In the genomic region with DNA sequence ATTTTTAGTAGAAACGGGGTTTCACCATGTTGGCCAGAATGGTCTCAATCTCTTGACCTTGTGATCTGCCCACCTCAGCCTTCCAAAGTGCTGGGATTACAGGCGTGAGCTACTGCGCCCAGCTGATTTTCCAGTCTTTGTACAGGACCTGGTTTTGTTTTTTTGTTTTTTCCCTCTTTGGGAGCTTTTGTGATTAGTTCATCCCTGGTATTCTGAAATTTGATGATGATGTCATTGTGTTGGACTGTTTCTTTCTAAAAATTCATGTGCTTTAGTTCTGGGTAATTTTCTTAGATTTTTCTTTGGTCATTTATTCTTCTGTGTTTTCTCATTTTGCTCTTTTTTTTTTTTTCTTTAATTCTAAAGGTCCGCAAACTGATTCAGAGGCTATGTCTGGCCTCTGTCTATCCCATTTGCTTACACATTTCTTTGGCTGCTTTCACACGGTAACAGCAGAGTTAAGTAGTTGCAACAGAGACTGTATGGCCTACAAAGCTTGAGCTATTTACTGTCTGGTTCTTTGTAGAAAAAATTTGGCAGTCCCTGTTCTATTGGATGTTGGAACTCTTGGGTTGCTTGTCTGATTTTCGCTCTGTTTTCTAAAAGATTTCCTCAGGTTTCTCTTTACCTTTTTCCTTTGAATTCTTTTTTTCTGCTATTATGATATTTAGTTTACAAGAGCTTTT, we compare ENCODE assay signal across 16 cellular contexts.
"Had no signal": no experiment of that assay in that cellular context is flagged by ENCODE, and none has a peak within 500 bp of the region (broad histone marks: within the 10 kb centered on the region; RNA-seq: fewer than 3 reads in every experiment).

No MANE protein-coding gene starts in this region.

- H3K4me3 Mint-ChIP-seq: activated B cell treated with CpG ODN at 0.5 μM for 24 hours; activated CD4-positive, alpha-beta T cell treated with anti-CD3 and anti-CD28 coated beads, Interleukin-2, amount 10 ng/mL, durations not matched to agents 24 days and 14 days; activated naive CD8-positive, alpha-beta T cell treated with anti-CD3 and anti-CD28 coated beads for 36 hours; immature natural killer cell; mesothelial cell of epicardium; nephron progenitor cell; stimulated activated naive CD8-positive, alpha-beta T cell treated with anti-CD3 and anti-CD28 coated beads, Interleukin-15, amount 100 ng/mL, for 72 hours had no signal

- ATAC-seq: lower lobe of right lung; sciatic nerve; stimulated activated naive CD8-positive, alpha-beta T cell treated with anti-CD3 and anti-CD28 coated beads, Interleukin-15, amount 100 ng/mL, for 72 hours had no signal

- H3K4me3 ChIP-seq: breast epithelium, lower lobe of right lung, spleen, upper lobe of left lung had no signal

- H3K4me1 ChIP-seq: breast epithelium, lower lobe of right lung, spleen had no signal

- H3K27me3 ChIP-seq: breast epithelium, spleen, upper lobe of left lung had no signal

- DNase-seq: activated B cell treated with CpG ODN at 0.5 μM for 24 hours; activated CD4-positive, alpha-beta T cell treated with anti-CD3 and anti-CD28 coated beads, Interleukin-2, amount 10 ng/mL, durations not matched to agents 24 days and 14 days; activated CD8-positive, alpha-beta memory T cell treated with anti-CD3 and anti-CD28 coated beads, Interleukin-2, amount 50 U/mL, for 48 hours; activated naive CD8-positive, alpha-beta T cell treated with anti-CD3 and anti-CD28 coated beads for 36 hours; anterior cingulate cortex; erythroblast; head of caudate nucleus; immature natural killer cell; lower lobe of right lung; nephron progenitor cell; spleen; stimulated activated naive CD8-positive, alpha-beta T cell treated with anti-CD3 and anti-CD28 coated beads, Interleukin-15, amount 100 ng/mL, for 72 hours; upper lobe of left lung had no signal

- H3K36me3 ChIP-seq: breast epithelium had no signal

- H3K4me1 Mint-ChIP-seq: activated B cell treated with CpG ODN at 0.5 μM for 24 hours, mesothelial cell of epicardium, nephron progenitor cell had no signal

- H3K27ac Mint-ChIP-seq: activated B cell treated with CpG ODN at 0.5 μM for 24 hours; activated naive CD8-positive, alpha-beta T cell treated with anti-CD3 and anti-CD28 coated beads for 36 hours; immature natural killer cell; mesothelial cell of epicardium; nephron progenitor cell; stimulated activated naive CD8-positive, alpha-beta T cell treated with anti-CD3 and anti-CD28 coated beads, Interleukin-15, amount 100 ng/mL, for 72 hours had no signal

- H3K27ac ChIP-seq: breast epithelium, lower lobe of right lung, spleen, upper lobe of left lung had no signal

- H3K27me3 Mint-ChIP-seq: activated B cell treated with CpG ODN at 0.5 μM for 24 hours; activated CD4-positive, alpha-beta T cell treated with anti-CD3 and anti-CD28 coated beads, Interleukin-2, amount 10 ng/mL, durations not matched to agents 24 days and 14 days; activated naive CD8-positive, alpha-beta T cell treated with anti-CD3 and anti-CD28 coated beads for 36 hours; stimulated activated naive CD8-positive, alpha-beta T cell treated with anti-CD3 and anti-CD28 coated beads, Interleukin-15, amount 100 ng/mL, for 72 hours had no signal
